8 cellular contexts compared by ENCODE assay signal in genomic region chr1:45552309-45552708, GRCh38. TPM values are rescaled to one million over a fixed set of nuclear protein-coding genes. Genes with fewer than 3 reads are reported as not detected.
DNase-seq lines count a peak whose midpoint lies in the region; ATAC-seq lines count a peak whose summit lies in the region.

No MANE protein-coding gene starts in this region.

- peak overlapping the region; percentile 90 for H3K4me3 ChIP-seq in BLaER1

- ATAC-seq in T-helper 17 cell (no peak), GM18870 (IDR thresholded peaks at IDR 0.05; ENCODE audit: unreplicated experiment) (no peak), GM19467 (IDR thresholded peaks at IDR 0.05; ENCODE audit: unreplicated experiment) (no peak)

- peaks cover 55% of the 10 kb centered on the region for H3K36me3 ChIP-seq in BLaER1

- H3K4me2 ChIP-seq in BLaER1, result peak overlapping the region; percentile 96

- peaks cover 3% of the 10 kb centered on the region for H3K36me3 Mint-ChIP-seq in T-helper 17 cell (ENCODE audit: low read depth)

- peaks cover 18% of the 10 kb centered on the region for H3K4me1 Mint-ChIP-seq in T-helper 17 cell

- H3K27me3 Mint-ChIP-seq in T-helper 17 cell, result no peaks in the 10 kb centered on the region

- peak overlapping the region; percentile 89 for H3K9ac ChIP-seq in BLaER1

- H4K20me1 ChIP-seq in BLaER1, result peaks cover 60% of the 10 kb centered on the region

- DNase-seq in HT-29 (ENCODE audit: low spot score), result peak; percentile 59
- no peak for DNase-seq in T-helper 17 cell
- peak; percentile 13 for DNase-seq in left kidney (ENCODE audit: low read depth, low spot score)
- DNase-seq in central memory CD4-positive, alpha-beta T cell, result no peak
- DNase-seq in foreskin melanocyte, result no peak

- no peaks in the 10 kb centered on the region for H3K27me3 ChIP-seq in BLaER1

- H3K27ac ChIP-seq in BLaER1, result peak overlapping the region; percentile 84

- no peak overlapping the region for H3K4me3 Mint-ChIP-seq in T-helper 17 cell

- H3K27ac Mint-ChIP-seq in T-helper 17 cell, result peak overlapping the region; percentile 73

- no peaks in the 10 kb centered on the region for H3K9me3 ChIP-seq in BLaER1
- no peaks in the 10 kb centered on the region for H3K9me3 ChIP-seq in T-helper 17 cell (ENCODE audit: control insufficient read depth, low read length, poor library complexity, severe bottlenecking)

- H3K4me1 ChIP-seq in BLaER1, result peaks cover 80% of the 10 kb centered on the region

RNA-seq across cellular contexts. Expression of gene AKR1A1, which starts 1.7 kb away (rescaled TPM):
- total RNA-seq in HT-29 (2014; rRNA removed; shearing (Covaris generic)), result 145 and 161 TPM in 2 replicates
- total RNA-seq in T-helper 17 cell, result 10 to 100 TPM; 44.0 to 57.0 TPM

RNA-seq across cellular contexts. Expression of gene PRDX1, which starts 30.6 kb away (rescaled TPM):
- 630 and 644 TPM in 2 replicates for total RNA-seq in HT-29 (2014; rRNA removed; shearing (Covaris generic))
- 10 to 100 TPM; 55.0 to 69.2 TPM for total RNA-seq in T-helper 17 cell

RNA-seq across cellular contexts. Expression of gene NASP, which starts 31.5 kb away (rescaled TPM):
- total RNA-seq in HT-29 (2014; rRNA removed; shearing (Covaris generic)), result 100 and 105 TPM in 2 replicates
- 100 to 1,000 TPM; 139 to 148 TPM for total RNA-seq in T-helper 17 cell

RNA-seq across cellular contexts. Expression of gene MMACHC, which starts 52.2 kb away (rescaled TPM):
- total RNA-seq in HT-29 (2014; rRNA removed; shearing (Covaris generic)), result 6.8 and 6.9 TPM in 2 replicates
- total RNA-seq in T-helper 17 cell, result 1 to 10 TPM in 1 of 2 donors, under 1 TPM in 1; 0.68 to 2.2 TPM

RNA-seq across cellular contexts. Expression of gene CCDC163, which starts 52.4 kb away (rescaled TPM):
- 0.71 and 1.5 TPM in 2 replicates for total RNA-seq in HT-29 (2014; rRNA removed; shearing (Covaris generic))
- total RNA-seq in T-helper 17 cell, result under 1 TPM; 0.63 to 0.99 TPM

Comparison
In these comparisons a context has a peak if more than half of its experiments do, and no peak if none do; other contexts are left out.
1. DNase-seq: peak in HT-29 (single experiment) and left kidney (single experiment); none in T-helper 17 cell (0 of 3), central memory CD4-positive, alpha-beta T cell (single experiment) and foreskin melanocyte (single experiment).